16 cellular contexts compared by ENCODE assay signal in the genomic region with DNA sequence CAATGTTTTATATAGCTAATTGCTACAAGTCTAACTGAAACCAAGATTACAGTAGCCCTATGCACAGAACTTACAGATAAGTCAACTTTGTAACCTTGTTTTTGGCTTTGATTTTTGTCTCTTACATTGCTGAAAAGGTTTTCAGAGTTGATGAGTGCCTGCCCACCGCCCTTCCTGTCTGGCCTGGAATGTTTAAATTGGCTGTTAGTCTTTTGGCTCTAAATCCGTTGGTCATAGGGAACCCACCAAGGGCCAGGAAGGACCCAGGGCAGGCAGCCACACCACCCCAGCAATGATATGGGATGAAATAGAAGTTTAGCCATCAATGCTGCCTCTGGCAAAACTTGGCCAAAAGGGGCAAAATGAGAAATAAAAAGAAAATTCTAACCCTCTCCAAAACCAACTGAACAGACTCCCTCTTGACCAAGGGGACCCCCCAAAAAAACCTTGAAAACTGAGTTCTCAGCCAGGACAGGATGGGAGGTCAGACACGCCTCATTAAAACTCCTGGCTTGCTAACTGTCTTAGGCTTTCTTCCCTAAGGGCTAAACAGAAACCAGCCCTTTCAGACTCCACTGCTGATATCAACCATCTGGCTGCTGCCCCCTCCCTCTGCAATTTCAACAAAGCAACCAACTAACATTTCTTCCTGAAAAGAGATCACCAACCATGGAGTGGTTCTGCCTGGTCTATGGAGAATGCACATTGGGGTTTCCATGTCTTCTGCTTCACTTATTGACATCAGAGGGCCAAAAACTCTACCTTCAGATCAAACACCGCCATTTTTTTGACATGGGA.
A peak's percentile ranks its signal among the peaks of the same experiment; 100 is the strongest.
DNase-seq lines count a peak whose midpoint lies in the region; TF ChIP-seq lines count a peak whose summit lies in the region.
"Had no signal": no experiment of that assay in that cellular context is flagged by ENCODE, and none has a peak within 500 bp of the region (broad histone marks: within the 10 kb centered on the region; RNA-seq: fewer than 3 reads in every experiment).

No MANE protein-coding gene starts in this region.

- H3K36me3 Mint-ChIP-seq in H9 (ENCODE audit: insufficient read depth in 1 of 3, low read depth in 3 of 3): no peaks in the 10 kb centered on the region
- no peaks in the 10 kb centered on the region for H3K36me3 Mint-ChIP-seq in CD4-positive, alpha-beta memory T cell
- H3K36me3 Mint-ChIP-seq: CD8-positive, alpha-beta T cell had no signal

- no peak overlapping the region for H3T11ph ChIP-seq in H9 (ENCODE audit: low read length)

- H3K4me2 ChIP-seq in H9 (ENCODE audit: insufficient read depth, insufficient read length, low read length): no peak overlapping the region

- H3K27me3 ChIP-seq in H9 (ENCODE audit: insufficient read depth, low read length) (no peaks in the 10 kb centered on the region), WERI-Rb-1 (ENCODE audit: insufficient read depth, low read depth, severe bottlenecking) (no peaks in the 10 kb centered on the region)
- H3K27me3 ChIP-seq in CD4-positive, alpha-beta memory T cell (ENCODE audit: insufficient read depth, low read length): no peaks in the 10 kb centered on the region
- H3K27me3 ChIP-seq: BE2C had no signal

- POLR2A ChIA-PET in CD4-positive, alpha-beta memory T cell (lab: Charles Lee; ENCODE audit: partially characterized antibody): no interaction called here
- POLR2A ChIA-PET in RWPE1 (lab: Yijun Ruan, JAX; ENCODE audit: low non-redundant PET): no interaction called here

- H2AFZ ChIP-seq in H9 (ENCODE audit: low read length): no peak overlapping the region

- H3K79me1 ChIP-seq in H9 (ENCODE audit: insufficient read depth, low read depth, low read length, poor library complexity, severe bottlenecking): no peaks in the 10 kb centered on the region

- H2BK120ac ChIP-seq in H9 (ENCODE audit: low read depth, low read length, poor library complexity, severe bottlenecking): no peak overlapping the region

- H3K36me3 ChIP-seq in WERI-Rb-1: no peaks in the 10 kb centered on the region
- H3K36me3 ChIP-seq in CD4-positive, alpha-beta memory T cell (ENCODE audit: insufficient read depth, low read length): no peaks in the 10 kb centered on the region
- H3K36me3 ChIP-seq: BE2C had no signal

- no CpG with 5 or more reads among the region's 4 CpGs for WGBS in H9 (ENCODE audit: extremely low coverage, insufficient read length, low lambda C conversion rate)

- H3K18ac ChIP-seq in H9 (ENCODE audit: insufficient read length, low read depth, low read length): no peak overlapping the region

- H3K14ac ChIP-seq in H9 (ENCODE audit: insufficient read depth, low read length): no peak overlapping the region

- no peak overlapping the region for H3K23ac ChIP-seq in H9 (ENCODE audit: insufficient read length, low read depth, low read length)

- CTCF ChIA-PET in CD4-positive, alpha-beta memory T cell (lab: Charles Lee; ENCODE audit: partially characterized antibody): no interaction called here
- CTCF ChIA-PET in RWPE1 (lab: Yijun Ruan, JAX): interaction anchor here (0.7 kb wide), 1 partner anchor 8 kb away, joined by 3 read pairs; no protein-coding TSS in a partner anchor

- no peak overlapping the region for H2BK20ac ChIP-seq in H9 (ENCODE audit: low read depth, low read length, poor library complexity, severe bottlenecking)

- no peak overlapping the region for H2AK5ac ChIP-seq in H9 (ENCODE audit: insufficient read length, low read length)

- TF ChIP-seq CTCF in H9 (conservative IDR thresholded peaks at IDR 0.05): peak; percentile 57
- TF ChIP-seq CTCF in WERI-Rb-1 (IDR thresholded peaks at IDR 0.05; ENCODE audit: low read depth, low read length): peak; percentile 37; the same call in 1 of the 2 replicates
- TF ChIP-seq CTCF in RWPE1 (conservative IDR thresholded peaks at IDR 0.05; ENCODE audit: low read depth): no peak

- no peak overlapping the region for H3K4me3 ChIP-seq in WERI-Rb-1 (ENCODE audit: low read depth, low read length)
- H3K4me3 ChIP-seq in CD4-positive, alpha-beta memory T cell (ENCODE audit: low read length in 2 of 2): no peak overlapping the region

- H3K4ac ChIP-seq in H9 (ENCODE audit: low read depth, low read length): no peak overlapping the region

- intact Hi-C loops in CD4-positive, alpha-beta memory T cell (cut with micrococcal nuclease): no loop called here

- no peak overlapping the region for H4K91ac ChIP-seq in H9 (ENCODE audit: insufficient read length, low read depth, low read length)

- H3K27ac ChIP-seq in H9 (ENCODE audit: insufficient read length, low read depth, low read length) (no peak overlapping the region), WERI-Rb-1 (no peak overlapping the region), RWPE1 (no peak overlapping the region)
- no peak overlapping the region for H3K27ac ChIP-seq in CD4-positive, alpha-beta memory T cell (ENCODE audit: low read depth, low read length)

- no peaks in the 10 kb centered on the region for H4K20me1 ChIP-seq in H9 (ENCODE audit: control insufficient read depth, insufficient read depth, insufficient read length)

- no peaks in the 10 kb centered on the region for H3K27me3 Mint-ChIP-seq in H9 (ENCODE audit: low read depth)
- H3K27me3 Mint-ChIP-seq in CD4-positive, alpha-beta memory T cell: no peaks in the 10 kb centered on the region

- H3K79me2 ChIP-seq in H9 (ENCODE audit: insufficient read depth, low read length): no peaks in the 10 kb centered on the region

- no peak overlapping the region for H3K4me3 Mint-ChIP-seq in H9
- H3K4me3 Mint-ChIP-seq in CD4-positive, alpha-beta memory T cell: no peak overlapping the region
- H3K4me3 Mint-ChIP-seq: CD8-positive, alpha-beta T cell had no signal

- H4K5ac ChIP-seq in H9 (ENCODE audit: insufficient read length, low read depth, low read length): no peak overlapping the region

- H3K23me2 ChIP-seq in H9 (ENCODE audit: insufficient read length, low read depth, low read length, poor library complexity, severe bottlenecking): no peaks in the 10 kb centered on the region

- no peak overlapping the region for H4K8ac ChIP-seq in H9 (replicated peaks; ENCODE audit: insufficient read length, low read depth, low read length)

- H3K56ac ChIP-seq in H9 (ENCODE audit: insufficient read length, low read depth, low read length): no peak overlapping the region

- no peak overlapping the region for H2BK15ac ChIP-seq in H9 (ENCODE audit: low read depth, low read length)

- H2BK5ac ChIP-seq in H9 (ENCODE audit: insufficient read length, low read length): no peak overlapping the region

- DNase-seq in ACHN: peak; percentile 44
- peak; percentile 57 for DNase-seq in H9
- DNase-seq in WERI-Rb-1: no peak
- DNase-seq in left kidney (ENCODE audit: low read depth, low spot score): peak; percentile 59
- DNase-seq in CD4-positive, alpha-beta memory T cell: no peak
- DNase-seq in RWPE1 (ENCODE audit: low spot score): no peak
- DNase-seq in GF-D8 (lab: John Stamatoyannopoulos, UW): no peak
- DNase-seq: BE2C; CD8-positive, alpha-beta T cell; HCEC 1CT; Karpas-422; MV-4-11; NCI-H1436 treated with DMSO at 0.1 percent for 48 hours; NCI-H2081 treated with DMSO at 0.1 percent for 48 hours; NCI-H345; SHP77 had no signal

- H3K27ac Mint-ChIP-seq in H9: peak overlapping the region in 2 of 3 experiments; percentile 76 to 91; a peak in 4 of 7 replicates
- no peak overlapping the region for H3K27ac Mint-ChIP-seq in CD4-positive, alpha-beta memory T cell
- H3K27ac Mint-ChIP-seq: CD8-positive, alpha-beta T cell had no signal

- in situ Hi-C loops in ACHN (cut with HindIII; ENCODE audit: low pct_ligation_motif_present, low pct_unique_long_range_greater_than_20kb, low sequenced_read_pairs): no loop called here

- peaks cover 32 to 40% of the 10 kb centered on the region in 2 experiments for H3K4me1 Mint-ChIP-seq in H9
- H3K4me1 Mint-ChIP-seq in CD4-positive, alpha-beta memory T cell: no peaks in the 10 kb centered on the region

- no peak overlapping the region for H3K9ac ChIP-seq in H9 (ENCODE audit: extremely low read depth, insufficient read length, low read length)

- H3K9me3 ChIP-seq in H9 (ENCODE audit: control insufficient read depth, low read depth, low read length) (no peaks in the 10 kb centered on the region), WERI-Rb-1 (ENCODE audit: severe bottlenecking) (no peaks in the 10 kb centered on the region)
- no peaks in the 10 kb centered on the region for H3K9me3 ChIP-seq in CD4-positive, alpha-beta memory T cell (ENCODE audit: control insufficient read depth in 1 of 2, low read length in 2 of 2)
- H3K9me3 ChIP-seq: BE2C had no signal

- no peak overlapping the region for H2BK12ac ChIP-seq in H9 (ENCODE audit: insufficient read length, low read depth, low read length)

- no peaks in the 10 kb centered on the region for H3K4me1 ChIP-seq in H9 (ENCODE audit: insufficient read depth, low read length)
- H3K4me1 ChIP-seq in CD4-positive, alpha-beta memory T cell (ENCODE audit: insufficient read depth, low read length): no peaks in the 10 kb centered on the region
- H3K4me1 ChIP-seq: BE2C had no signal

- no peaks in the 10 kb centered on the region for H3K9me3 Mint-ChIP-seq in H9
- H3K9me3 Mint-ChIP-seq in CD4-positive, alpha-beta memory T cell: peaks cover 0 to 6% (median under 1%) of the 10 kb centered on the region in 8 donors
- H3K9me3 Mint-ChIP-seq: CD8-positive, alpha-beta T cell had no signal

Comparison
In these comparisons a context has a peak if more than half of its experiments do, and no peak if none do; other contexts are left out.
1. DNase-seq: peak in ACHN (single experiment), H9 (single experiment) and left kidney (single experiment); none in WERI-Rb-1 (single experiment), CD4-positive, alpha-beta memory T cell (0 of 5), RWPE1 (single experiment) and GF-D8 (single experiment).
2. H3K27ac Mint-ChIP-seq: peak in H9 (2 of 3); none in CD4-positive, alpha-beta memory T cell (0 of 7).